In the genomic region with DNA sequence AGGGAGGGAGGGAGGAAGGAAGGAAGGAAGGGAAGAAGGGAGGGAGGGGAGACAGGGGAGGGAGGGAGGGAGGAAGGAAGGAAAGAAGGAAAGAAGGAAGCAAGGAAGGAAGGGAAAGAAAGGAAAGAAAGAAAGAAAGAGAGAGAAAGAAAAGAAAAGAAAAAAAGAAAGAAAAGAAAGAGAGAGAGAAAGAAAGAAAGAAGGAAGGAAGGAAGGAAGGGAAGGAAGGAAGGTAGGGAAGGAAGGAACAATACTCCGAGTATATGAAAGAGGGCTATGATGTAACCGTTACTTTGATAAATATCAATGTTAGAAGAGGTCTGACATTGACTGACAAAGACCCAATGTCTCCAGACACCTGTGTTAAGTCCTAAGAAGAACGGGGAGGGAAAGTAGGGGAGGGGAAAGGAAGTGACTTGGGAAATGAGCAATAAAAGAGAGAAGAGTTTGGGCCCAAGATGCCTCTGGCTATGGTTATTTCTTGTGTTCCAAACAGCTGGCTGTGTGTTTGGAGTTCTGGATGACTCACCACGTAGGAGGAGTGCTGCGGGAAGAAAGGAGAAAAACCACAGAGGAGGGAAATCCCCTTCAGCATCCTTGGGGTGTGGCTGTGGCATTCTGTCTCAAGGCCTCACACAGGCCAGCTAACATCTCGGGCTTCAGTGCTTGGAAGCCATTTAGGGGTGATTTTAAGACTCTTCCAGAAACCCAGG, we compare ENCODE assay signal across 1 cellular context.
TF ChIP-seq lines count a peak whose summit lies in the region.

No MANE protein-coding gene starts in this region.

TF ChIP-seq in HEK293, 187 proteins besides CTCF, POLR2A, EP300 and RAD21 (continued from another document and continues in another):
- TF ChIP-seq, protein P1, sequence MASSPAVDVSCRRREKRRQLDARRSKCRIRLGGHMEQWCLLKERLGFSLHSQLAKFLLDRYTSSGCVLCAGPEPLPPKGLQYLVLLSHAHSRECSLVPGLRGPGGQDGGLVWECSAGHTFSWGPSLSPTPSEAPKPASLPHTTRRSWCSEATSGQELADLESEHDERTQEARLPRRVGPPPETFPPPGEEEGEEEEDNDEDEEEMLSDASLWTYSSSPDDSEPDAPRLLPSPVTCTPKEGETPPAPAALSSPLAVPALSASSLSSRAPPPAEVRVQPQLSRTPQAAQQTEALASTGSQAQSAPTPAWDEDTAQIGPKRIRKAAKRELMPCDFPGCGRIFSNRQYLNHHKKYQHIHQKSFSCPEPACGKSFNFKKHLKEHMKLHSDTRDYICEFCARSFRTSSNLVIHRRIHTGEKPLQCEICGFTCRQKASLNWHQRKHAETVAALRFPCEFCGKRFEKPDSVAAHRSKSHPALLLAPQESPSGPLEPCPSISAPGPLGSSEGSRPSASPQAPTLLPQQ (tag by site-specific recombination; IDR thresholded peaks at IDR 0.05): 0 out of 2 replicates have a peak, but pooled peaks have one; percentile 66
- TF ChIP-seq ZNF394 (tag by site-specific recombination; IDR thresholded peaks at IDR 0.05; ENCODE audit: borderline replicate concordance) (no peak), ZNF544 (tag by site-specific recombination; IDR thresholded peaks at IDR 0.05) (no peak), ZNF169 (tag by site-specific recombination; IDR thresholded peaks at IDR 0.05) (no peak), ZIC2 (tag by site-specific recombination; IDR thresholded peaks at IDR 0.05) (no peak), ZNF701 (tag by site-specific recombination; IDR thresholded peaks at IDR 0.05) (no peak), HOXC10 (CRISPR knock-in tag; IDR thresholded peaks at IDR 0.05) (no peak), ZNF558 (tag by site-specific recombination; IDR thresholded peaks at IDR 0.05) (no peak), GLIS1 (tag by site-specific recombination; IDR thresholded peaks at IDR 0.05) (no peak; the same call in 1 of the 2 replicates), ZFP3 (tag by site-specific recombination; IDR thresholded peaks at IDR 0.05; ENCODE audit: low read depth) (no peak), MEIS1 (CRISPR knock-in tag; IDR thresholded peaks at IDR 0.05; ENCODE audit: borderline replicate concordance) (no peak), ZNF223 (tag by site-specific recombination; IDR thresholded peaks at IDR 0.05) (no peak), YY1 (tag by site-specific recombination; IDR thresholded peaks at IDR 0.05) (no peak), ZNF114 (tag by site-specific recombination; IDR thresholded peaks at IDR 0.05) (no peak), ZNF768 (tag by site-specific recombination; IDR thresholded peaks at IDR 0.05) (no peak), ZNF292 (tag by site-specific recombination; IDR thresholded peaks at IDR 0.05; ENCODE audit: borderline replicate concordance, low read depth) (no peak), ZBTB21 (tag by site-specific recombination; IDR thresholded peaks at IDR 0.05) (no peak), SP2 (tag by site-specific recombination; IDR thresholded peaks at IDR 0.05) (peak; percentile 23; the same call in 1 of the 2 replicates), GLI2 (tag by site-specific recombination; IDR thresholded peaks at IDR 0.05; ENCODE audit: borderline replicate concordance, low read depth) (no peak), KLF1 (tag by site-specific recombination; IDR thresholded peaks at IDR 0.05) (no peak), ZNF37A (tag by site-specific recombination; IDR thresholded peaks at IDR 0.05) (no peak), ZNF433 (tag by site-specific recombination; IDR thresholded peaks at IDR 0.05; ENCODE audit: low read depth) (no peak)
- TF ChIP-seq, protein P2, sequence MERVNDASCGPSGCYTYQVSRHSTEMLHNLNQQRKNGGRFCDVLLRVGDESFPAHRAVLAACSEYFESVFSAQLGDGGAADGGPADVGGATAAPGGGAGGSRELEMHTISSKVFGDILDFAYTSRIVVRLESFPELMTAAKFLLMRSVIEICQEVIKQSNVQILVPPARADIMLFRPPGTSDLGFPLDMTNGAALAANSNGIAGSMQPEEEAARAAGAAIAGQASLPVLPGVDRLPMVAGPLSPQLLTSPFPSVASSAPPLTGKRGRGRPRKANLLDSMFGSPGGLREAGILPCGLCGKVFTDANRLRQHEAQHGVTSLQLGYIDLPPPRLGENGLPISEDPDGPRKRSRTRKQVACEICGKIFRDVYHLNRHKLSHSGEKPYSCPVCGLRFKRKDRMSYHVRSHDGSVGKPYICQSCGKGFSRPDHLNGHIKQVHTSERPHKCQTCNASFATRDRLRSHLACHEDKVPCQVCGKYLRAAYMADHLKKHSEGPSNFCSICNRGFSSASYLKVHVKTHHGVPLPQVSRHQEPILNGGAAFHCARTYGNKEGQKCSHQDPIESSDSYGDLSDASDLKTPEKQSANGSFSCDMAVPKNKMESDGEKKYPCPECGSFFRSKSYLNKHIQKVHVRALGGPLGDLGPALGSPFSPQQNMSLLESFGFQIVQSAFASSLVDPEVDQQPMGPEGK (tag by site-specific recombination; IDR thresholded peaks at IDR 0.05): peak; percentile 65
- TF ChIP-seq, protein P3, sequence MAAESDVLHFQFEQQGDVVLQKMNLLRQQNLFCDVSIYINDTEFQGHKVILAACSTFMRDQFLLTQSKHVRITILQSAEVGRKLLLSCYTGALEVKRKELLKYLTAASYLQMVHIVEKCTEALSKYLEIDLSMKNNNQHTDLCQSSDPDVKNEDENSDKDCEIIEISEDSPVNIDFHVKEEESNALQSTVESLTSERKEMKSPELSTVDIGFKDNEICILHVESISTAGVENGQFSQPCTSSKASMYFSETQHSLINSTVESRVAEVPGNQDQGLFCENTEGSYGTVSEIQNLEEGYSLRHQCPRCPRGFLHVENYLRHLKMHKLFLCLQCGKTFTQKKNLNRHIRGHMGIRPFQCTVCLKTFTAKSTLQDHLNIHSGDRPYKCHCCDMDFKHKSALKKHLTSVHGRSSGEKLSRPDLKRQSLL (tag by site-specific recombination; IDR thresholded peaks at IDR 0.05): no peak
- TF ChIP-seq, protein P4, sequence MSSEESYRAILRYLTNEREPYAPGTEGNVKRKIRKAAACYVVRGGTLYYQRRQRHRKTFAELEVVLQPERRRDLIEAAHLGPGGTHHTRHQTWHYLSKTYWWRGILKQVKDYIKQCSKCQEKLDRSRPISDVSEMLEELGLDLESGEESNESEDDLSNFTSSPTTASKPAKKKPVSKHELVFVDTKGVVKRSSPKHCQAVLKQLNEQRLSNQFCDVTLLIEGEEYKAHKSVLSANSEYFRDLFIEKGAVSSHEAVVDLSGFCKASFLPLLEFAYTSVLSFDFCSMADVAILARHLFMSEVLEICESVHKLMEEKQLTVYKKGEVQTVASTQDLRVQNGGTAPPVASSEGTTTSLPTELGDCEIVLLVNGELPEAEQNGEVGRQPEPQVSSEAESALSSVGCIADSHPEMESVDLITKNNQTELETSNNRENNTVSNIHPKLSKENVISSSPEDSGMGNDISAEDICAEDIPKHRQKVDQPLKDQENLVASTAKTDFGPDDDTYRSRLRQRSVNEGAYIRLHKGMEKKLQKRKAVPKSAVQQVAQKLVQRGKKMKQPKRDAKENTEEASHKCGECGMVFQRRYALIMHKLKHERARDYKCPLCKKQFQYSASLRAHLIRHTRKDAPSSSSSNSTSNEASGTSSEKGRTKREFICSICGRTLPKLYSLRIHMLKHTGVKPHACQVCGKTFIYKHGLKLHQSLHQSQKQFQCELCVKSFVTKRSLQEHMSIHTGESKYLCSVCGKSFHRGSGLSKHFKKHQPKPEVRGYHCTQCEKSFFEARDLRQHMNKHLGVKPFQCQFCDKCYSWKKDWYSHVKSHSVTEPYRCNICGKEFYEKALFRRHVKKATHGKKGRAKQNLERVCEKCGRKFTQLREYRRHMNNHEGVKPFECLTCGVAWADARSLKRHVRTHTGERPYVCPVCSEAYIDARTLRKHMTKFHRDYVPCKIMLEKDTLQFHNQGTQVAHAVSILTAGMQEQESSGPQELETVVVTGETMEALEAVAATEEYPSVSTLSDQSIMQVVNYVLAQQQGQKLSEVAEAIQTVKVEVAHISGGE (tag by site-specific recombination; conservative IDR thresholded peaks at IDR 0.05; ENCODE audit: low read depth): no peak
- TF ChIP-seq, protein P5, sequence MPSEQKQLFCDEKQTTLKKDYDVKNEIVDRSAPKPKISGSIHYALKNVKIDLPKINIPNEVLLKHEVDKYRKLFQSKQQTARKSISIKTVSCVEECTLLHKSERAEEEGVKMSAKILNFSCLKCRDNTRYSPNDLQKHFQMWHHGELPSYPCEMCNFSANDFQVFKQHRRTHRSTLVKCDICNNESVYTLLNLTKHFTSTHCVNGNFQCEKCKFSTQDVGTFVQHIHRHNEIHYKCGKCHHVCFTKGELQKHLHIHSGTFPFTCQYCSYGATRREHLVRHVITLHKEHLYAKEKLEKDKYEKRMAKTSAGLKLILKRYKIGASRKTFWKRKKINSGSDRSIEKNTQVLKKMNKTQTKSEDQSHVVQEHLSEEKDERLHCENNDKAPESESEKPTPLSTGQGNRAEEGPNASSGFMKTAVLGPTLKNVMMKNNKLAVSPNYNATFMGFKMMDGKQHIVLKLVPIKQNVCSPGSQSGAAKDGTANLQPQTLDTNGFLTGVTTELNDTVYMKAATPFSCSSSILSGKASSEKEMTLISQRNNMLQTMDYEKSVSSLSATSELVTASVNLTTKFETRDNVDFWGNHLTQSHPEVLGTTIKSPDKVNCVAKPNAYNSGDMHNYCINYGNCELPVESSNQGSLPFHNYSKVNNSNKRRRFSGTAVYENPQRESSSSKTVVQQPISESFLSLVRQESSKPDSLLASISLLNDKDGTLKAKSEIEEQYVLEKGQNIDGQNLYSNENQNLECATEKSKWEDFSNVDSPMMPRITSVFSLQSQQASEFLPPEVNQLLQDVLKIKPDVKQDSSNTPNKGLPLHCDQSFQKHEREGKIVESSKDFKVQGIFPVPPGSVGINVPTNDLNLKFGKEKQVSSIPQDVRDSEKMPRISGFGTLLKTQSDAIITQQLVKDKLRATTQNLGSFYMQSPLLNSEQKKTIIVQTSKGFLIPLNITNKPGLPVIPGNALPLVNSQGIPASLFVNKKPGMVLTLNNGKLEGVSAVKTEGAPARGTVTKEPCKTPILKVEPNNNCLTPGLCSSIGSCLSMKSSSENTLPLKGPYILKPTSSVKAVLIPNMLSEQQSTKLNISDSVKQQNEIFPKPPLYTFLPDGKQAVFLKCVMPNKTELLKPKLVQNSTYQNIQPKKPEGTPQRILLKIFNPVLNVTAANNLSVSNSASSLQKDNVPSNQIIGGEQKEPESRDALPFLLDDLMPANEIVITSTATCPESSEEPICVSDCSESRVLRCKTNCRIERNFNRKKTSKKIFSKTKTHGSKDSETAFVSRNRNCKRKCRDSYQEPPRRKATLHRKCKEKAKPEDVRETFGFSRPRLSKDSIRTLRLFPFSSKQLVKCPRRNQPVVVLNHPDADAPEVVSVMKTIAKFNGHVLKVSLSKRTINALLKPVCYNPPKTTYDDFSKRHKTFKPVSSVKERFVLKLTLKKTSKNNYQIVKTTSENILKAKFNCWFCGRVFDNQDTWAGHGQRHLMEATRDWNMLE (tag by site-specific recombination; conservative IDR thresholded peaks at IDR 0.05; ENCODE audit: low read depth): peak; percentile 30; the same call in 1 of the 2 replicates
- TF ChIP-seq, protein P6, sequence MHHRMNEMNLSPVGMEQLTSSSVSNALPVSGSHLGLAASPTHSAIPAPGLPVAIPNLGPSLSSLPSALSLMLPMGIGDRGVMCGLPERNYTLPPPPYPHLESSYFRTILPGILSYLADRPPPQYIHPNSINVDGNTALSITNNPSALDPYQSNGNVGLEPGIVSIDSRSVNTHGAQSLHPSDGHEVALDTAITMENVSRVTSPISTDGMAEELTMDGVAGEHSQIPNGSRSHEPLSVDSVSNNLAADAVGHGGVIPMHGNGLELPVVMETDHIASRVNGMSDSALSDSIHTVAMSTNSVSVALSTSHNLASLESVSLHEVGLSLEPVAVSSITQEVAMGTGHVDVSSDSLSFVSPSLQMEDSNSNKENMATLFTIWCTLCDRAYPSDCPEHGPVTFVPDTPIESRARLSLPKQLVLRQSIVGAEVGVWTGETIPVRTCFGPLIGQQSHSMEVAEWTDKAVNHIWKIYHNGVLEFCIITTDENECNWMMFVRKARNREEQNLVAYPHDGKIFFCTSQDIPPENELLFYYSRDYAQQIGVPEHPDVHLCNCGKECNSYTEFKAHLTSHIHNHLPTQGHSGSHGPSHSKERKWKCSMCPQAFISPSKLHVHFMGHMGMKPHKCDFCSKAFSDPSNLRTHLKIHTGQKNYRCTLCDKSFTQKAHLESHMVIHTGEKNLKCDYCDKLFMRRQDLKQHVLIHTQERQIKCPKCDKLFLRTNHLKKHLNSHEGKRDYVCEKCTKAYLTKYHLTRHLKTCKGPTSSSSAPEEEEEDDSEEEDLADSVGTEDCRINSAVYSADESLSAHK (tag by site-specific recombination; IDR thresholded peaks at IDR 0.05): no peak
- TF ChIP-seq, protein P7, sequence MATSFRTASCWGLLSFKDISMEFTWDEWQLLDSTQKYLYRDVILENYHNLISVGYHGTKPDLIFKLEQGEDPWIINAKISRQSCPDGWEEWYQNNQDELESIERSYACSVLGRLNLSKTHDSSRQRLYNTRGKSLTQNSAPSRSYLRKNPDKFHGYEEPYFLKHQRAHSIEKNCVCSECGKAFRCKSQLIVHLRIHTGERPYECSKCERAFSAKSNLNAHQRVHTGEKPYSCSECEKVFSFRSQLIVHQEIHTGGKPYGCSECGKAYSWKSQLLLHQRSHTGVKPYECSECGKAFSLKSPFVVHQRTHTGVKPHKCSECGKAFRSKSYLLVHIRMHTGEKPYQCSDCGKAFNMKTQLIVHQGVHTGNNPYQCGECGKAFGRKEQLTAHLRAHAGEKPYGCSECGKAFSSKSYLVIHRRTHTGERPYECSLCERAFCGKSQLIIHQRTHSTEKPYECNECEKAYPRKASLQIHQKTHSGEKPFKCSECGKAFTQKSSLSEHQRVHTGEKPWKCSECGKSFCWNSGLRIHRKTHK (tag by site-specific recombination; IDR thresholded peaks at IDR 0.05): no peak
- TF ChIP-seq, protein P8, sequence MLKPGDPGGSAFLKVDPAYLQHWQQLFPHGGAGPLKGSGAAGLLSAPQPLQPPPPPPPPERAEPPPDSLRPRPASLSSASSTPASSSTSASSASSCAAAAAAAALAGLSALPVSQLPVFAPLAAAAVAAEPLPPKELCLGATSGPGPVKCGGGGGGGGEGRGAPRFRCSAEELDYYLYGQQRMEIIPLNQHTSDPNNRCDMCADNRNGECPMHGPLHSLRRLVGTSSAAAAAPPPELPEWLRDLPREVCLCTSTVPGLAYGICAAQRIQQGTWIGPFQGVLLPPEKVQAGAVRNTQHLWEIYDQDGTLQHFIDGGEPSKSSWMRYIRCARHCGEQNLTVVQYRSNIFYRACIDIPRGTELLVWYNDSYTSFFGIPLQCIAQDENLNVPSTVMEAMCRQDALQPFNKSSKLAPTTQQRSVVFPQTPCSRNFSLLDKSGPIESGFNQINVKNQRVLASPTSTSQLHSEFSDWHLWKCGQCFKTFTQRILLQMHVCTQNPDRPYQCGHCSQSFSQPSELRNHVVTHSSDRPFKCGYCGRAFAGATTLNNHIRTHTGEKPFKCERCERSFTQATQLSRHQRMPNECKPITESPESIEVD (tag by site-specific recombination; IDR thresholded peaks at IDR 0.05): no peak; the same call in 1 of the 2 replicates
- TF ChIP-seq, protein P9, sequence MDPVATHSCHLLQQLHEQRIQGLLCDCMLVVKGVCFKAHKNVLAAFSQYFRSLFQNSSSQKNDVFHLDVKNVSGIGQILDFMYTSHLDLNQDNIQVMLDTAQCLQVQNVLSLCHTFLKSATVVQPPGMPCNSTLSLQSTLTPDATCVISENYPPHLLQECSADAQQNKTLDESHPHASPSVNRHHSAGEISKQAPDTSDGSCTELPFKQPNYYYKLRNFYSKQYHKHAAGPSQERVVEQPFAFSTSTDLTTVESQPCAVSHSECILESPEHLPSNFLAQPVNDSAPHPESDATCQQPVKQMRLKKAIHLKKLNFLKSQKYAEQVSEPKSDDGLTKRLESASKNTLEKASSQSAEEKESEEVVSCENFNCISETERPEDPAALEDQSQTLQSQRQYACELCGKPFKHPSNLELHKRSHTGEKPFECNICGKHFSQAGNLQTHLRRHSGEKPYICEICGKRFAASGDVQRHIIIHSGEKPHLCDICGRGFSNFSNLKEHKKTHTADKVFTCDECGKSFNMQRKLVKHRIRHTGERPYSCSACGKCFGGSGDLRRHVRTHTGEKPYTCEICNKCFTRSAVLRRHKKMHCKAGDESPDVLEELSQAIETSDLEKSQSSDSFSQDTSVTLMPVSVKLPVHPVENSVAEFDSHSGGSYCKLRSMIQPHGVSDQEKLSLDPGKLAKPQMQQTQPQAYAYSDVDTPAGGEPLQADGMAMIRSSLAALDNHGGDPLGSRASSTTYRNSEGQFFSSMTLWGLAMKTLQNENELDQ (tag by site-specific recombination; IDR thresholded peaks at IDR 0.05; ENCODE audit: low read depth): no peak
